In the genomic region with DNA sequence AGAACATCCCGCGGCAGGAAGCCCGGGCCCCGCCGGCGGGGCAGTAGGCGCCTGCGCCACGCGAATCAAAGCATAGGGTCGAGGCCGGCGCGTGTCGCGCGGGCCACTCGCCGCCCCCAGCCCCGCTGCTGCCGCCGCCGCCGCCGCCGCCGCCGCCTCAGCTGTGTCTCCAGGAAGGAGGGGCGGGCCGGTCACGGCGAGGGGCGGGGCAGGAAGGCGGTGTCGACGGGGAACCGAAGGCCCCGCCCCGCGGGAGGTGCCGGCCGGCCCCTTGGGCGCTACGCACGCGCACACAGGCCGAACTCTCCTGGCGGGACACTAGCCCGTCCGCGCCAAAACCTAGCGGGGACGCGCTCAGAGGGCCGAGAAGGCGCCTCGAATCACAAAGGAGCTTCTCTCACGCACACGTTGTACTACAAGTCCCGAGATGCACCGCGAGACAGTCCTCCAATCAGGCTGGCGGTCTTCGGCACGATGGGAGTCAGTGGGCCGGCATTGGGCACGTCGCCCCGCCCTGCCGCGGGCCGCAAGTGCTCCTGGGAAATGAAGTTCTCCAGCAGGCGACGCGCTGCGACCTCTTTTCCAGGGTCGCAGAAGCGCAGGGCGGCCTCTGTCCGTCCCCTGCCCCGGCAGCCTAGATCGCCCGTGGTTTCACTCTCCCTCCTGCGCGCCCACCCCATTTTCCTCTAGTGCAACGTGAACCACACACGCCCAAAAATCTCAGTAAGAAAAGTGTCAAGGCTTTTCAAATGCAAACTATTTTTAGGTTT, we compare ENCODE assay signal across 1 cellular context.
TF ChIP-seq lines count a peak whose summit lies in the region.

TSS of gene RALGAPA2 (minus strand) at position 171 of the 770 bp plus-strand sequence. CDS start at position 7, 164 bp downstream.

TF ChIP-seq in liver, 16 proteins besides CTCF, POLR2A, EP300 and RAD21 (continued from another document):
- TF ChIP-seq ATF3 (IDR thresholded peaks at IDR 0.05) (no peak), FOXA1 (IDR thresholded peaks at IDR 0.05) (no peak), YY1 (IDR thresholded peaks at IDR 0.05) (peak; percentile 80), JUND (IDR thresholded peaks at IDR 0.05) (no peak), NR2F2 (IDR thresholded peaks at IDR 0.05) (peak; percentile 38), EGR1 (IDR thresholded peaks at IDR 0.05; ENCODE audit: low read depth in 2 of 2) (no peak)
- TF ChIP-seq, protein P1, sequence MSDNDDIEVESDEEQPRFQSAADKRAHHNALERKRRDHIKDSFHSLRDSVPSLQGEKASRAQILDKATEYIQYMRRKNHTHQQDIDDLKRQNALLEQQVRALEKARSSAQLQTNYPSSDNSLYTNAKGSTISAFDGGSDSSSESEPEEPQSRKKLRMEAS (IDR thresholded peaks at IDR 0.05), result peak; percentile 45
